In genomic region chr12:132593071-132593470, GRCh38 we compare ENCODE assay signal across 26 cellular contexts. TPM values are rescaled to one million over a fixed set of nuclear protein-coding genes. Genes with fewer than 3 reads are reported as not detected.
"Had no signal": no experiment of that assay in that cellular context is flagged by ENCODE, and none has a peak within 500 bp of the region (broad histone marks: within the 10 kb centered on the region; RNA-seq: fewer than 3 reads in every experiment).

No MANE protein-coding gene starts in this region.

- H3K27ac ChIP-seq: hepatocyte, neural progenitor cell, prostate gland, right atrium auricular region, thoracic aorta had no signal

- DNase-seq: activated B cell treated with CpG ODN at 0.5 μM for 24 hours; activated CD4-positive, alpha-beta T cell treated with anti-CD3 and anti-CD28 coated beads for 36 hours; activated CD4-positive, alpha-beta T cell treated with anti-CD3 and anti-CD28 coated beads, Interleukin-2, amount 50 U/mL, for 48 hours; effector memory CD4-positive, alpha-beta T cell; foreskin melanocyte; immature natural killer cell; kidney glomerular epithelial cell; naive thymus-derived CD8-positive, alpha-beta T cell; stimulated activated CD4-positive, alpha-beta T cell treated with anti-CD3 and anti-CD28 coated beads, Interleukin-4, amount 100 ng/mL, for 24 hours; stimulated activated naive CD4-positive, alpha-beta T cell treated with Interleukin-2 at 50 U/mL for 16 hours; T-helper 9 cell had no signal

- H3K9ac ChIP-seq: neural progenitor cell had no signal

- H3K36me3 ChIP-seq: left lung, neural progenitor cell, prostate gland, right atrium auricular region, thoracic aorta, upper lobe of left lung had no signal

- H3K27me3 ChIP-seq: left lung, right atrium auricular region, upper lobe of left lung had no signal

- H3K4me3 ChIP-seq: hepatocyte, left lung, lung, neural progenitor cell, prostate gland, thoracic aorta had no signal

- H3K4me1 ChIP-seq: neural progenitor cell, prostate gland had no signal

- H2AFZ ChIP-seq: hepatocyte, neural progenitor cell had no signal

- H3K9me3 ChIP-seq: left lung, prostate gland, thoracic aorta, upper lobe of left lung had no signal

- H3K4me2 ChIP-seq: hepatocyte, neural progenitor cell had no signal

RNA-seq across cellular contexts. Expression of gene LRCOL1, which starts 17.3 kb away (rescaled TPM):
- total RNA-seq: activated B cell treated with CpG ODN at 0.5 μM for 24 hours; activated CD4-positive, alpha-beta T cell treated with anti-CD3 and anti-CD28 coated beads for 36 hours; activated naive CD4-positive, alpha-beta T cell treated with anti-CD3 and anti-CD28 coated beads, Interleukin-2, amount 50 U/mL, for 72 hours; hepatocyte; naive thymus-derived CD8-positive, alpha-beta T cell; osteoblast; right atrium auricular region; T-helper 1 cell treated with Interleukin-12 subunit alpha and Interleukin-12 subunit beta and Interleukin-4 antibody, amounts not matched to agents 30 ng/mL and 1 ng/mL, for 36 hours; thoracic aorta had no signal
- polyA plus RNA-seq: immature natural killer cell; naive thymus-derived CD8-positive, alpha-beta T cell had no signal

RNA-seq across cellular contexts. Expression of gene P2RX2, which starts 25.5 kb away (rescaled TPM):
- total RNA-seq: activated B cell treated with CpG ODN at 0.5 μM for 24 hours; activated CD4-positive, alpha-beta T cell treated with anti-CD3 and anti-CD28 coated beads for 36 hours; activated naive CD4-positive, alpha-beta T cell treated with anti-CD3 and anti-CD28 coated beads, Interleukin-2, amount 50 U/mL, for 72 hours; dermis microvascular lymphatic vessel endothelial cell; endothelial cell of umbilical vein; esophagus mucosa; hepatocyte; left lung; naive thymus-derived CD8-positive, alpha-beta T cell; osteoblast; right atrium auricular region; T-helper 1 cell treated with Interleukin-12 subunit alpha and Interleukin-12 subunit beta and Interleukin-4 antibody, amounts not matched to agents 30 ng/mL and 1 ng/mL, for 36 hours; thoracic aorta had no signal
- polyA plus RNA-seq: aorta; endothelial cell of umbilical vein; hepatocyte; immature natural killer cell; naive thymus-derived CD8-positive, alpha-beta T cell had no signal
